In genomic region chr2:157442136-157442535, GRCh38 we compare ENCODE assay signal across 12 cellular contexts. TPM values are rescaled to one million over a fixed set of nuclear protein-coding genes. Genes with fewer than 3 reads are reported as not detected.
DNase-seq lines count a peak whose midpoint lies in the region; ATAC-seq and TF ChIP-seq lines count a peak whose summit lies in the region.
"Had no signal": no experiment of that assay in that cellular context is flagged by ENCODE, and none has a peak within 500 bp of the region (broad histone marks: within the 10 kb centered on the region; RNA-seq: fewer than 3 reads in every experiment).

No MANE protein-coding gene starts in this region.

- TF ChIP-seq CTCF in vagina (IDR thresholded peaks at IDR 0.05), result no peak

- no peaks in the 10 kb centered on the region for H3K27me3 Mint-ChIP-seq in stimulated activated naive CD8-positive, alpha-beta T cell treated with anti-CD3 and anti-CD28 coated beads, Interleukin-15, Interleukin-2, amounts not matched to agents 100 ng/mL and 50 ng/mL, for 24 hours
- no peaks in the 10 kb centered on the region for H3K27me3 Mint-ChIP-seq in activated T-helper 17 cell treated with anti-CD3 and anti-CD28 coated beads, Interleukin-2, amount 50 U/mL, for 72 hours

- no peak for ATAC-seq in stimulated activated naive CD8-positive, alpha-beta T cell treated with anti-CD3 and anti-CD28 coated beads, Interleukin-15, Interleukin-2, amounts not matched to agents 100 U/mL and 50 U/mL, for 24 hours
- no peak for ATAC-seq in activated T-helper 17 cell treated with anti-CD3 and anti-CD28 coated beads, Interleukin-2, amount 50 U/mL, for 72 hours (replicated peaks)
- no peak for ATAC-seq in HG02571 (IDR thresholded peaks at IDR 0.05; ENCODE audit: unreplicated experiment)
- ATAC-seq: GM23338 had no signal

- intact Hi-C loops in vagina (cut with DNase I), result no loop called here

- H3K4me1 Mint-ChIP-seq in stimulated activated naive CD8-positive, alpha-beta T cell treated with anti-CD3 and anti-CD28 coated beads, Interleukin-15, Interleukin-2, amounts not matched to agents 100 ng/mL and 50 ng/mL, for 24 hours (ENCODE audit: low read depth), result peaks cover 56% of the 10 kb centered on the region
- peaks cover 11% of the 10 kb centered on the region for H3K4me1 Mint-ChIP-seq in activated T-helper 17 cell treated with anti-CD3 and anti-CD28 coated beads, Interleukin-2, amount 50 U/mL, for 72 hours

- H3K4me3 ChIP-seq in mucosa of stomach (ENCODE audit: low read length) (peak overlapping the region; percentile 74), vagina (peak overlapping the region in 1 of 2 donors; percentile 28)
- H3K4me3 ChIP-seq: GM23338 had no signal

- peaks cover 68% of the 10 kb centered on the region for H3K36me3 Mint-ChIP-seq in stimulated activated naive CD8-positive, alpha-beta T cell treated with anti-CD3 and anti-CD28 coated beads, Interleukin-15, Interleukin-2, amounts not matched to agents 100 ng/mL and 50 ng/mL, for 24 hours (ENCODE audit: low read depth)
- peaks cover 80% of the 10 kb centered on the region for H3K36me3 Mint-ChIP-seq in activated T-helper 17 cell treated with anti-CD3 and anti-CD28 coated beads, Interleukin-2, amount 50 U/mL, for 72 hours (ENCODE audit: low read depth)

- no peaks in the 10 kb centered on the region for H3K36me3 ChIP-seq in mucosa of stomach (ENCODE audit: control insufficient read depth, insufficient read depth, low read length)
- H3K36me3 ChIP-seq in vagina, result no peaks in the 10 kb centered on the region
- H3K36me3 ChIP-seq: brain microvascular endothelial cell had no signal

- DNase-seq in stimulated activated naive CD8-positive, alpha-beta T cell treated with anti-CD3 and anti-CD28 coated beads, Interleukin-15, Interleukin-2, amounts not matched to agents 100 U/mL and 50 U/mL, for 24 hours, result no peak
- no peak for DNase-seq in vagina (ENCODE audit: extremely low spot score in 2 of 2)
- no peak for DNase-seq in CD1c-positive myeloid dendritic cell (ENCODE audit: extremely low spot score)
- DNase-seq in amygdala (lab: John Stamatoyannopoulos, UW), result no peak
- DNase-seq: brain microvascular endothelial cell, NCI-H1694 treated with DMSO at 0.1 percent for 48 hours, nephron progenitor cell had no signal

- H3K9ac ChIP-seq in mucosa of stomach (ENCODE audit: low read length), result peak overlapping the region; percentile 64

- H3K4me3 Mint-ChIP-seq in stimulated activated naive CD8-positive, alpha-beta T cell treated with anti-CD3 and anti-CD28 coated beads, Interleukin-15, Interleukin-2, amounts not matched to agents 100 ng/mL and 50 ng/mL, for 24 hours, result peak overlapping the region; percentile 99
- peak overlapping the region; percentile 92 for H3K4me3 Mint-ChIP-seq in activated T-helper 17 cell treated with anti-CD3 and anti-CD28 coated beads, Interleukin-2, amount 50 U/mL, for 72 hours
- H3K4me3 Mint-ChIP-seq: GM23338, nephron progenitor cell had no signal

- H3K9me3 ChIP-seq in mucosa of stomach (ENCODE audit: control insufficient read depth, low read length), result no peaks in the 10 kb centered on the region
- no peaks in the 10 kb centered on the region for H3K9me3 ChIP-seq in vagina

- TF ChIP-seq POLR2A in vagina (IDR thresholded peaks at IDR 0.05), result no peak

- H3K27ac ChIP-seq in vagina, result peak overlapping the region; percentile 48
- H3K27ac ChIP-seq: brain microvascular endothelial cell had no signal

- H3K4me1 ChIP-seq in mucosa of stomach (ENCODE audit: control insufficient read depth, insufficient read depth, low read length) (peaks cover 23% of the 10 kb centered on the region), vagina (no peaks in the 10 kb centered on the region)

- H3K27me3 ChIP-seq in mucosa of stomach (ENCODE audit: control insufficient read depth, insufficient read depth, low read length) (no peaks in the 10 kb centered on the region), vagina (no peaks in the 10 kb centered on the region)
- H3K27me3 ChIP-seq: brain microvascular endothelial cell had no signal

- H3K9me3 Mint-ChIP-seq in stimulated activated naive CD8-positive, alpha-beta T cell treated with anti-CD3 and anti-CD28 coated beads, Interleukin-15, Interleukin-2, amounts not matched to agents 100 ng/mL and 50 ng/mL, for 24 hours, result no peaks in the 10 kb centered on the region
- H3K9me3 Mint-ChIP-seq in activated T-helper 17 cell treated with anti-CD3 and anti-CD28 coated beads, Interleukin-2, amount 50 U/mL, for 72 hours, result no peaks in the 10 kb centered on the region
- H3K9me3 Mint-ChIP-seq: GM23338, nephron progenitor cell had no signal

- peak overlapping the region; percentile 100 for H3K27ac Mint-ChIP-seq in stimulated activated naive CD8-positive, alpha-beta T cell treated with anti-CD3 and anti-CD28 coated beads, Interleukin-15, Interleukin-2, amounts not matched to agents 100 ng/mL and 50 ng/mL, for 24 hours
- H3K27ac Mint-ChIP-seq in activated T-helper 17 cell treated with anti-CD3 and anti-CD28 coated beads, Interleukin-2, amount 50 U/mL, for 72 hours, result peak overlapping the region; percentile 96
- H3K27ac Mint-ChIP-seq: GM23338, nephron progenitor cell had no signal

RNA-seq across cellular contexts. Expression of gene CYTIP, which starts 1.8 kb away (rescaled TPM):
- 100 to 1,000 TPM; 581 to 591 TPM for total RNA-seq in activated T-helper 17 cell treated with anti-CD3 and anti-CD28 coated beads, Interleukin-2, amount 50 U/mL, for 72 hours
- 12.5 TPM for total RNA-seq in vagina
- total RNA-seq: GM23338 had no signal

Comparison
In these comparisons a context has a peak if more than half of its experiments do, and no peak if none do; other contexts are left out.
1. RNA of gene CYTIP, which starts 1.8 kb away (total RNA-seq): 581 to 591 TPM in activated T-helper 17 cell treated with anti-CD3 and anti-CD28 coated beads, Interleukin-2, amount 50 U/mL, for 72 hours; 12.5 TPM in vagina (single experiment); every median in the first group is over 10 times any median in the second.